ENCODE assay signal across 8 cellular contexts in the genomic region with DNA sequence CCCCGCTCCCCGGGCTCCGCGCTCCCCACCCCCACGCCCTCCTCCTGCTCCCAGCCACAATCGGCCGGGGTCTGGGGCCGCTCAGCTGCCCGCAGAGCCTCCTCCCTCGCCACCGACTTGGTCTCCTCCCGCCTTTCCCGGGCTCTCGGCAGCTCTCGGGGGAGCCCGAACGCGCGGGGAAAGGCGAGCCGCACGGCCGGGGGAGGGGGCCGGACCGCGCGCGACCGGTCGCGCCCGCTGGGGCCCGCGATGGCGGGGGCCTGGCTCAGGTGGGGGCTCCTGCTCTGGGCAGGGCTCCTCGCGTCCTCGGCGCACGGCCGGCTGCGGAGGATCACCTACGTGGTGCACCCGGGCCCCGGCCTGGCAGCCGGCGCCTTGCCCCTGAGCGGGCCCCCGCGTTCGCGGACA. TPM values are rescaled to one million over a fixed set of nuclear protein-coding genes. Genes with fewer than 3 reads are reported as not detected.
DNase-seq lines count a peak whose midpoint lies in the region; ATAC-seq, FAIRE-seq and TF ChIP-seq lines count a peak whose summit lies in the region.

No MANE protein-coding gene starts in this region.

- CTCF ChIA-PET in K562 (lab: Yijun Ruan, JAX; ENCODE audit: low intra/inter-chr PET ratio), result interaction anchor here (0.5 kb wide), 1 partner anchor 316 kb away, joined by 5 read pairs; no protein-coding TSS in a partner anchor

- peak overlapping the region; percentile 74 to 90 for H3K9ac ChIP-seq in K562 (ENCODE audit: insufficient read depth in 1 of 2, low read depth in 2 of 2, low read length in 2 of 2)

- TF ChIP-seq POLR2A in K562 (conservative IDR thresholded peaks at IDR 0.05), result no peak
- TF ChIP-seq POLR2A in tibial nerve (IDR thresholded peaks at IDR 0.05), result no peak

- H2AFZ ChIP-seq in K562 (ENCODE audit: low read depth, low read length), result peak overlapping the region; percentile 88

- no peak for TF ChIP-seq RAD21 in K562 (CRISPR knock-in tag; conservative IDR thresholded peaks at IDR 0.05 in 1 of 2, IDR thresholded peaks at IDR 0.05 in 1 of 2)

- ATAC-seq in GM19023 (IDR thresholded peaks at IDR 0.05; ENCODE audit: unreplicated experiment) (peak; percentile 20), HG03432 (IDR thresholded peaks at IDR 0.05; ENCODE audit: unreplicated experiment) (peak; percentile 27), K562 (peak; percentile 37)

- H3K36me3 ChIP-seq in K562 (ENCODE audit: control insufficient read depth, insufficient read depth, low read length) (no peaks in the 10 kb centered on the region; the same call in 2 of the 3 replicates), tibial nerve (no peaks in the 10 kb centered on the region)

- H3K4me3 ChIP-seq in K562 (peak overlapping the region; percentile 64), tibial nerve (peak overlapping the region; percentile 54 to 94 (median 60))

- no peak for TF ChIP-seq CTCF in 22Rv1 (IDR thresholded peaks at IDR 0.05)
- TF ChIP-seq CTCF in K562 (IDR thresholded peaks at IDR 0.05 in 2 of 3, conservative IDR thresholded peaks at IDR 0.05 in 1 of 3; ENCODE audit: insufficient read depth in 2 of 3, low read depth in 1 of 3, low read length in 3 of 3), result no peak
- TF ChIP-seq CTCF in tibial nerve (IDR thresholded peaks at IDR 0.05), result no peak

- H3K9me1 ChIP-seq in K562 (ENCODE audit: control insufficient read depth, insufficient read depth, low read length), result no peaks in the 10 kb centered on the region

- H3K9me3 ChIP-seq in K562 (replicated peaks; ENCODE audit: control insufficient read depth, insufficient read depth, low read depth, low read length) (no peaks in the 10 kb centered on the region), tibial nerve (no peaks in the 10 kb centered on the region)

- BruUV-seq in K562 (replicated peaks; lab: Mats Ljungman, UMichigan), result no TSS peak

- H3K27me3 ChIP-seq in K562 (ENCODE audit: control insufficient read depth in 2 of 2, insufficient read depth in 2 of 2, low read length in 2 of 2), result no peaks in the 10 kb centered on the region
- no peaks in the 10 kb centered on the region for H3K27me3 ChIP-seq in tibial nerve

- in situ Hi-C loops in K562 (cut with MboI), result loop anchor here (10.0 to 25.0 kb wide), 2 partner anchors 428 to 640 kb away; a partner anchor contains a TSS

- DNase-seq in K562 (ENCODE audit: extremely low read depth in 1 of 4, low spot score in 3 of 4) (peak; percentile 34 to 67 (median 57)), kidney tubule cell (ENCODE audit: low spot score) (peak; percentile 19), tibial nerve (ENCODE audit: low spot score in 2 of 2) (no peak), cerebellar cortex (ENCODE audit: low spot score) (no peak)
- DNase-seq in activated naive CD4-positive, alpha-beta T cell treated with Interleukin-2 at 50 U/mL for 16 hours, result no peak

- peaks cover 18% of the 10 kb centered on the region; the same call in 1 of the 3 replicates for H3K79me2 ChIP-seq in K562 (ENCODE audit: control insufficient read depth, insufficient read depth, low read length)

- peak overlapping the region; percentile 77; the same call in 1 of the 2 replicates for H3K4me2 ChIP-seq in K562 (ENCODE audit: insufficient read depth, low read length)

- no peak for FAIRE-seq in K562 (lab: Jason Lieb, UNC)

- intact Hi-C loops in K562 (cut with micrococcal nuclease), result loop anchor here (2.0 to 5.0 kb wide), 4 partner anchors 86 to 425 kb away; no protein-coding TSS in a partner anchor

- no peak for TF ChIP-seq EP300 in K562 (IDR thresholded peaks at IDR 0.05; ENCODE audit: low read length)
- TF ChIP-seq EP300 in tibial nerve (IDR thresholded peaks at IDR 0.05), result no peak

- WGBS in K562 (ENCODE audit: insufficient coverage, low coverage, missing lambda C conversion rate), result 0% methylated on average over 3 of the region's 52 CpGs
- WGBS in tibial nerve, 2 donors, result 0% methylated on average over 2 to 29 of the region's 52 CpGs

- POLR2A ChIA-PET in K562 (lab: Yijun Ruan, JAX), result interaction anchor here (0.6 to 1.2 kb wide), 3 partner anchors 13 to 162 kb away, joined by 3 to 5 read pairs (median 4); no protein-coding TSS in a partner anchor

- H3K4me1 ChIP-seq in K562 (replicated peaks in 1 of 2; ENCODE audit: control insufficient read depth in 2 of 2, insufficient read depth in 2 of 2, low read length in 2 of 2) (peaks cover 27 to 29% of the 10 kb centered on the region in 2 experiments; a peak in 4 of 5 replicates), tibial nerve (peaks cover 0 to 14% (median 3%) of the 10 kb centered on the region in 4 donors)

- no peaks in the 10 kb centered on the region for H4K20me1 ChIP-seq in K562 (replicated peaks; ENCODE audit: control insufficient read depth, insufficient read depth, low read length)

- H3K27ac ChIP-seq in 22Rv1 (peak overlapping the region; percentile 61), K562 (ENCODE audit: extremely low read depth, low read depth, low read length) (peak overlapping the region; percentile 70), tibial nerve (peak overlapping the region; percentile 71 to 89 (median 77))

TF ChIP-seq in K562, 482 proteins besides CTCF, POLR2A, EP300 and RAD21 (continues in another document):
- TF ChIP-seq RBM34 (IDR thresholded peaks at IDR 0.05; ENCODE audit: borderline replicate concordance, insufficient read depth, low read length) (no peak), KDM2B (CRISPR knock-in tag; IDR thresholded peaks at IDR 0.05) (no peak), ZNF766 (CRISPR knock-in tag; conservative IDR thresholded peaks at IDR 0.05) (no peak), ZNF121 (CRISPR knock-in tag; conservative IDR thresholded peaks at IDR 0.05) (no peak), NFE2 (IDR thresholded peaks at IDR 0.05; ENCODE audit: low read depth) (no peak), SAFB (IDR thresholded peaks at IDR 0.05; ENCODE audit: borderline replicate concordance, low read depth, low read length) (peak; percentile 78), TAF1 (IDR thresholded peaks at IDR 0.05; ENCODE audit: control insufficient read depth, extremely low read depth, insufficient read depth, low read length, severe bottlenecking) (peak; percentile 11), TGIF2 (CRISPR knock-in tag; IDR thresholded peaks at IDR 0.05) (peak; percentile 27; the same call in 1 of the 2 replicates), ZNF551 (CRISPR knock-in tag; IDR thresholded peaks at IDR 0.05) (no peak), RBFOX2 (IDR thresholded peaks at IDR 0.05; ENCODE audit: low read depth, low read length) (peak; percentile 68), SMAD2 (IDR thresholded peaks at IDR 0.05; ENCODE audit: low read depth, low read length) (no peak), RB1 (IDR thresholded peaks at IDR 0.05; ENCODE audit: low read depth) (no peak), SAFB2 (IDR thresholded peaks at IDR 0.05; ENCODE audit: borderline replicate concordance, low read depth, low read length, severe bottlenecking) (no peak), MAZ (CRISPR knock-in tag; conservative IDR thresholded peaks at IDR 0.05 in 1 of 2, IDR thresholded peaks at IDR 0.05 in 1 of 2) (peak in 1 of 2 experiments; percentile 44; a peak in 1 of 4 replicates)
- TF ChIP-seq, protein P1, sequence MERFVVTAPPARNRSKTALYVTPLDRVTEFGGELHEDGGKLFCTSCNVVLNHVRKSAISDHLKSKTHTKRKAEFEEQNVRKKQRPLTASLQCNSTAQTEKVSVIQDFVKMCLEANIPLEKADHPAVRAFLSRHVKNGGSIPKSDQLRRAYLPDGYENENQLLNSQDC (CRISPR knock-in tag; IDR thresholded peaks at IDR 0.05), result no peak
- TF ChIP-seq, protein P2, sequence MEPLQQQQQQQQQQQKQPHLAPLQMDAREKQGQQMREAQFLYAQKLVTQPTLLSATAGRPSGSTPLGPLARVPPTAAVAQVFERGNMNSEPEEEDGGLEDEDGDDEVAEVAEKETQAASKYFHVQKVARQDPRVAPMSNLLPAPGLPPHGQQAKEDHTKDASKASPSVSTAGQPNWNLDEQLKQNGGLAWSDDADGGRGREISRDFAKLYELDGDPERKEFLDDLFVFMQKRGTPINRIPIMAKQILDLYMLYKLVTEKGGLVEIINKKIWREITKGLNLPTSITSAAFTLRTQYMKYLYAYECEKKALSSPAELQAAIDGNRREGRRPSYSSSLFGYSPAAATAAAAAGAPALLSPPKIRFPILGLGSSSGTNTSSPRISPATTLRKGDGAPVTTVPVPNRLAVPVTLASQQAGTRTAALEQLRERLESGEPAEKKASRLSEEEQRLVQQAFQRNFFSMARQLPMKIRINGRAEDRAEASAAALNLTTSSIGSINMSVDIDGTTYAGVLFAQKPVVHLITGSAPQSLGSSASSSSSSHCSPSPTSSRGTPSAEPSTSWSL (CRISPR knock-in tag; IDR thresholded peaks at IDR 0.05; ENCODE audit: borderline replicate concordance), result no peak
- TF ChIP-seq, protein P3, sequence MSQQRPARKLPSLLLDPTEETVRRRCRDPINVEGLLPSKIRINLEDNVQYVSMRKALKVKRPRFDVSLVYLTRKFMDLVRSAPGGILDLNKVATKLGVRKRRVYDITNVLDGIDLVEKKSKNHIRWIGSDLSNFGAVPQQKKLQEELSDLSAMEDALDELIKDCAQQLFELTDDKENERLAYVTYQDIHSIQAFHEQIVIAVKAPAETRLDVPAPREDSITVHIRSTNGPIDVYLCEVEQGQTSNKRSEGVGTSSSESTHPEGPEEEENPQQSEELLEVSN (IDR thresholded peaks at IDR 0.05; ENCODE audit: borderline replicate concordance in 1 of 2, extremely low read depth in 1 of 2, insufficient read depth in 1 of 2, insufficient read length in 1 of 2, low read depth in 1 of 2, low read length in 1 of 2, poor library complexity in 1 of 2, severe bottlenecking in 1 of 2), result peak in 1 of 2 experiments; percentile 58

RNA-seq across cellular contexts. Expression of a gene that starts 0.3 kb away (rescaled TPM):
- 48.1 and 65.2 TPM in 2 replicates for total RNA-seq in K562 (2011; cell fraction: chromatin; rRNA removed; ENCODE audit: low replicate concordance)
- total RNA-seq in K562 (2011; cell fraction: nucleolus; rRNA removed), result 41.1 and 45.5 TPM in 2 replicates
- 41.8 and 50.5 TPM in 2 replicates for total RNA-seq in K562 (2011; cell fraction: nucleoplasm; rRNA removed)
- total RNA-seq in K562 (2014; rRNA removed), result 8.2 and 10.4 TPM in 2 replicates
- total RNA-seq in K562 (2014; rRNA removed; fragmentation: Illumina TruSeq; extraction: Trizol), result 7.9 and 8.5 TPM in 2 replicates
- 3.6 and 3.8 TPM in 2 replicates for total RNA-seq in K562 (2015; rRNA removed; fragmentation: Illumina TruSeq; extraction: Trizol)
- 12.8 and 13.6 TPM in 2 replicates for total RNA-seq in K562 (2021)
- polyA plus RNA-seq in K562 (2011; rRNA removed), result 12.2 and 16.4 TPM in 2 replicates
- 11.4 and 13.9 TPM in 2 replicates for polyA plus RNA-seq in K562 (2011; cell fraction: cytosol; rRNA removed)
- polyA plus RNA-seq in K562 (2011; cell fraction: nucleus; rRNA removed), result 9.9 and 15.8 TPM in 2 replicates
- polyA plus RNA-seq in K562 (2012), result 6.6 and 7.6 TPM in 2 replicates
- 9.7 and 12.0 TPM in 2 replicates for polyA plus RNA-seq in K562 (2014; fragmentation: Illumina TruSeq; extraction: Trizol)
- 1 to 10 TPM; 4.3 to 5.2 TPM for polyA plus RNA-seq in K562 (2014; fragmentation: Nextera tagmentation; extraction: Ambion mirVana)
- 6.7 and 7.0 TPM in 2 replicates for polyA plus RNA-seq in K562 (2014; rRNA removed)
- polyA minus RNA-seq in K562 (2011; rRNA and poly(A)+ RNA removed), result 39.9 and 55.1 TPM in 2 replicates
- polyA minus RNA-seq in K562 (2011; cell fraction: cytosol; rRNA and poly(A)+ RNA removed), result 19.4 and 29.2 TPM in 2 replicates
- polyA minus RNA-seq in K562 (2011; cell fraction: nucleus; rRNA and poly(A)+ RNA removed), result 15.8 and 17.2 TPM in 2 replicates
- 10 to 100 TPM; 29.4 to 89.8 (median 50.6) TPM for total RNA-seq in tibial nerve

Comparison
In these comparisons a context has a peak if more than half of its experiments do, and no peak if none do; other contexts are left out.
1. DNase-seq: peak in K562 (4 of 4) and kidney tubule cell (single experiment); none in tibial nerve (0 of 2), activated naive CD4-positive, alpha-beta T cell treated with Interleukin-2 at 50 U/mL for 16 hours (single experiment) and cerebellar cortex (single experiment).
2. Peak in every context shown above with its lines, with median percentiles within 50 percentile points of each other: H3K27ac ChIP-seq and ATAC-seq.